In the genomic region with DNA sequence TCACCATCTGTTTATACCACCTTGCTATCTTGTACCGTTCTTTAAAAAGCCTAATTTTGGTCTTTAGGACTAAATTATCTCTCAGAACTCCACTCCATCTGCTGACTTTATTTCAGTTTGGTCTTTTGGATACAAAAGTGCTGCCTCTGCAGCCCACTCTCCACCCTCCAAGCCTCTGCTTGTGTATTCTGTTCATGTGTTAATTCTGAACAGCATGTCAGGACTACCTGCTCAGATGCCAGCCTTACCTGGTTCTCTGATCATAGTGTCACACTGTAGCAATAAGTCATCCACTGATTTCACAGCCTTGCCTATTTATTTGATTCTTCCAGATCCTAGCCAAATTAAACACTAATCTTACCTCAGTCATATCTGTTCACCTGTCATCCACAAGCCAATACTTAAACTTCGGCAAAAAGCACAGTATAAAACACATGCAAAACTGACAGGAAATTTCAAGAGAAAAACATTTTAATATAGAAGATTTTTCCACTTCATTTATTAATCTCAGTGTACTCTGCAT, we compare ENCODE assay signal across 23 cellular contexts.
"Had no signal": no experiment of that assay in that cellular context is flagged by ENCODE, and none has a peak within 500 bp of the region (broad histone marks: within the 10 kb centered on the region; RNA-seq: fewer than 3 reads in every experiment).

No MANE protein-coding gene starts in this region.

- DNase-seq: activated B cell treated with CpG ODN at 0.5 μM for 24 hours; activated CD4-positive, alpha-beta T cell treated with anti-CD3 and anti-CD28 coated beads for 4 hours; activated CD4-positive, alpha-beta T cell treated with anti-CD3 and anti-CD28 coated beads, Interleukin-2, amount 50 U/mL, for 48 hours; activated CD8-positive, alpha-beta memory T cell treated with anti-CD3 and anti-CD28 coated beads, Interleukin-2, amount 50 U/mL, for 48 hours; activated naive CD4-positive, alpha-beta T cell; activated T-cell treated with anti-CD3 and anti-CD28 coated beads, Interleukin-2, amount 50 U/mL, for 4 hours; colonic mucosa; endodermal cell; heart left ventricle; left colon; naive thymus-derived CD4-positive, alpha-beta T cell; ovary; spleen; stimulated activated CD4-positive, alpha-beta T cell treated with anti-CD3 and anti-CD28 coated beads, Interleukin-4, amount 100 ng/mL, for 1 hour; stimulated activated naive CD4-positive, alpha-beta T cell; T-helper 1 cell; T-helper 9 cell; upper lobe of right lung had no signal

- ATAC-seq: activated T-cell treated with anti-CD3 and anti-CD28 coated beads, Interleukin-2, amount 50 U/mL, for 4 hours; left colon; naive thymus-derived CD4-positive, alpha-beta T cell; upper lobe of right lung had no signal

- H3K4me1 ChIP-seq: colonic mucosa, prostate gland, spleen, testis, upper lobe of right lung had no signal

- FAIRE-seq: astrocyte, keratinocyte had no signal

- H3K9me3 ChIP-seq: colonic mucosa, ovary, prostate gland, spleen, testis, upper lobe of right lung had no signal

- H3K36me3 ChIP-seq: colonic mucosa, heart left ventricle, ovary, prostate gland, spleen, upper lobe of right lung had no signal

- H3K4me3 ChIP-seq: colonic mucosa, heart left ventricle, lung, ovary, prostate gland, spleen, testis, upper lobe of right lung had no signal

- H3K27me3 ChIP-seq: colonic mucosa, heart left ventricle, ovary, spleen, testis, upper lobe of right lung had no signal

- H3K27ac ChIP-seq: colonic mucosa, ovary, prostate gland, spleen, testis, upper lobe of right lung had no signal
